ENCODE assay signal across 1 cellular context in the genomic region with DNA sequence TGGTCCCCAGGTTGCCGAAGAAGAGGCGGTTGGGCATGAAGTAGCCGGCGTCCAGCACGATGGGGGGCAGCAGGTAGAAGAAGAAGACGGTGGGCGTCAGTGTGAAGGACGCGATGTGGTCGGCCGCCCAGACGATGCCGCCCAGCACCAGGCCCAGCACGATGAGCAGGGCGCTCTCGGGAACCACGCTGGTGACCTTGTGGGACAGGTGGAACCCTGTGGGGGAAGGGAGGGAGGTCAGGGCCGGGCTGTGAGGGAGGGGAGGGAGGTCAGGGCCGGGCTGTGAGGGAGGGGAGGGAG.
TF ChIP-seq lines count a peak whose summit lies in the region.

No MANE protein-coding gene starts in this region.

TF ChIP-seq in HepG2, 621 proteins besides CTCF, POLR2A, EP300 and RAD21:
- TF ChIP-seq NR2C2 (CRISPR knock-in tag; IDR thresholded peaks at IDR 0.05; ENCODE audit: borderline replicate concordance) (peak; percentile 37; the same call in 1 of the 2 replicates), IKZF5 (CRISPR knock-in tag; IDR thresholded peaks at IDR 0.05) (no peak)
